8 cellular contexts compared by ENCODE assay signal in genomic region chr19:51703655-51704515, GRCh38. TPM values are rescaled to one million over a fixed set of nuclear protein-coding genes. Genes with fewer than 3 reads are reported as not detected.
DNase-seq lines count a peak whose midpoint lies in the region; ATAC-seq and TF ChIP-seq lines count a peak whose summit lies in the region.

No MANE protein-coding gene starts in this region.

- peak overlapping the region; percentile 73 for H3K27ac ChIP-seq in ACC112 (ENCODE audit: low read depth, low read length)
- H3K27ac ChIP-seq in dorsolateral prefrontal cortex = peak overlapping the region; percentile 63 to 98 (median 95)
- H3K27ac ChIP-seq in lower lobe of right lung = peak overlapping the region; percentile 95

- H3K4me3 Mint-ChIP-seq in activated CD4-positive, alpha-beta memory T cell treated with anti-CD3 and anti-CD28 coated beads for 36 hours = peak overlapping the region; percentile 92

- intact Hi-C loops in activated CD4-positive, alpha-beta memory T cell treated with anti-CD3 and anti-CD28 coated beads for 36 hours (cut with micrococcal nuclease) = loop anchor here (1.0 to 10.0 kb wide), 2 partner anchors 14 to 1491 kb away; partner anchors contain the start of gene ZNF665
- intact Hi-C loops in dorsolateral prefrontal cortex (cut with DNase I) = loop anchor here (1.0 to 5.0 kb wide), 3 partner anchors 13 to 112 kb away; no protein-coding TSS in a partner anchor
- intact Hi-C loops in lower lobe of right lung (cut with DNase I) = no loop called here

- peak overlapping the region; percentile 87 for H3K4me3 ChIP-seq in ACC112 (ENCODE audit: low read depth, low read length)
- peak overlapping the region; percentile 46 to 97 (median 76) for H3K4me3 ChIP-seq in dorsolateral prefrontal cortex
- H3K4me3 ChIP-seq in lower lobe of right lung = peak overlapping the region; percentile 82

- peak; percentile 12 to 74 (median 57) for TF ChIP-seq CTCF in dorsolateral prefrontal cortex (IDR thresholded peaks at IDR 0.05 in 54 of 56, conservative IDR thresholded peaks at IDR 0.05 in 2 of 56; ENCODE audit: low read depth in 1 of 56, partially characterized antibody in 56 of 56)
- TF ChIP-seq CTCF in lower lobe of right lung (IDR thresholded peaks at IDR 0.05) = peak; percentile 58

- CTCF ChIA-PET in activated CD4-positive, alpha-beta memory T cell treated with anti-CD3 and anti-CD28 coated beads for 36 hours (lab: Charles Lee) = interaction anchor here (0.6 to 2.0 kb wide), 7 partner anchors 9 to 1320 kb away, joined by 3 to 14 read pairs (median 4); partner anchors contain the start of gene POLD1

- H3K79me2 ChIP-seq in ACC112 (ENCODE audit: control insufficient read depth, insufficient read depth, low read length, unreplicated experiment) = peaks cover 2% of the 10 kb centered on the region

- no peak overlapping the region for H2AFZ ChIP-seq in ACC112 (ENCODE audit: low read length, unreplicated experiment)

- H3K4me1 Mint-ChIP-seq in activated CD4-positive, alpha-beta memory T cell treated with anti-CD3 and anti-CD28 coated beads for 36 hours (ENCODE audit: low read depth) = peaks cover 32% of the 10 kb centered on the region

- no peaks in the 10 kb centered on the region for H3K9me3 ChIP-seq in lower lobe of right lung

- DNase-seq in NCI-H748 treated with DMSO at 0.1 percent for 48 hours (lab: John Stamatoyannopoulos, UW) (peak; percentile 85), dorsolateral prefrontal cortex (peak; percentile 89 to 96 (median 94)), lower lobe of right lung (peak; percentile 99)
- peak; percentile 97 for DNase-seq in activated CD4-positive, alpha-beta memory T cell treated with anti-CD3 and anti-CD28 coated beads for 36 hours
- peak; percentile 97 to 98 for DNase-seq in stimulated activated CD4-positive, alpha-beta T cell treated with anti-CD3 and anti-CD28 coated beads, Interleukin-4, amount 100 ng/mL, for 48 hours (ENCODE audit: low read depth in 2 of 2)

- H3K36me3 ChIP-seq in ACC112 (ENCODE audit: insufficient read depth, low read length) = peaks cover 22% of the 10 kb centered on the region
- H3K36me3 ChIP-seq in lower lobe of right lung = peaks cover 31% of the 10 kb centered on the region

- H3K27me3 Mint-ChIP-seq in activated CD4-positive, alpha-beta memory T cell treated with anti-CD3 and anti-CD28 coated beads for 36 hours = peaks cover 2% of the 10 kb centered on the region

- POLR2A ChIA-PET in activated CD4-positive, alpha-beta memory T cell treated with anti-CD3 and anti-CD28 coated beads for 36 hours (lab: Charles Lee) = interaction anchor here (0.6 to 1.4 kb wide), 5 partner anchors 13 to 1154 kb away, joined by 3 to 6 read pairs (median 4); partner anchors contain the start of gene ZNF468

- peaks cover 29% of the 10 kb centered on the region for H3K36me3 Mint-ChIP-seq in activated CD4-positive, alpha-beta memory T cell treated with anti-CD3 and anti-CD28 coated beads for 36 hours

- peak; percentile 96 for ATAC-seq in GM18867 (IDR thresholded peaks at IDR 0.05; ENCODE audit: unreplicated experiment)
- ATAC-seq in HG03103 (IDR thresholded peaks at IDR 0.05; ENCODE audit: low read depth, unreplicated experiment) = peak; percentile 91
- peak; percentile 95 to 97 for ATAC-seq in lower lobe of right lung

- H3K27me3 ChIP-seq in ACC112 (ENCODE audit: insufficient read depth, low read length) (no peaks in the 10 kb centered on the region), dorsolateral prefrontal cortex (no peaks in the 10 kb centered on the region), lower lobe of right lung (ENCODE audit: low read depth) (no peaks in the 10 kb centered on the region)

- H3K27ac Mint-ChIP-seq in activated CD4-positive, alpha-beta memory T cell treated with anti-CD3 and anti-CD28 coated beads for 36 hours = peak overlapping the region; percentile 89

- H3K9me3 Mint-ChIP-seq in activated CD4-positive, alpha-beta memory T cell treated with anti-CD3 and anti-CD28 coated beads for 36 hours = no peaks in the 10 kb centered on the region

- H3K4me1 ChIP-seq in ACC112 (ENCODE audit: control insufficient read depth, insufficient read depth, low read length, unreplicated experiment) (no peaks in the 10 kb centered on the region), lower lobe of right lung (peaks cover 29% of the 10 kb centered on the region)

RNA-seq across cellular contexts. Expression of gene SPACA6, which starts 10.8 kb away (rescaled TPM):
- 10 to 100 TPM in 1 of 2 experiments, 1 to 10 TPM in 1; 10.0 to 14.2 TPM for total RNA-seq in activated CD4-positive, alpha-beta memory T cell treated with anti-CD3 and anti-CD28 coated beads for 36 hours
- total RNA-seq in dorsolateral prefrontal cortex = 10 to 100 TPM; 15.5 to 76.0 (median 27.1) TPM
- 19.8 TPM for total RNA-seq in lower lobe of right lung

RNA-seq across cellular contexts. Expression of gene HAS1, which starts 19.9 kb away (rescaled TPM):
- total RNA-seq in activated CD4-positive, alpha-beta memory T cell treated with anti-CD3 and anti-CD28 coated beads for 36 hours = not detected
- total RNA-seq in dorsolateral prefrontal cortex = 1 to 10 TPM; 1.1 to 8.3 (median 4.0) TPM
- total RNA-seq in lower lobe of right lung = not detected

RNA-seq across cellular contexts. Expression of gene FPR1, which starts 47.8 kb away (rescaled TPM):
- not detected for total RNA-seq in activated CD4-positive, alpha-beta memory T cell treated with anti-CD3 and anti-CD28 coated beads for 36 hours
- 10 to 100 TPM in 52 of 120 experiments, 1 to 10 TPM in 68; 1.1 to 63.7 (median 7.9) TPM for total RNA-seq in dorsolateral prefrontal cortex
- 105 TPM for total RNA-seq in lower lobe of right lung

RNA-seq across cellular contexts. Expression of gene FPR2, which starts 57.1 kb away (rescaled TPM):
- total RNA-seq in activated CD4-positive, alpha-beta memory T cell treated with anti-CD3 and anti-CD28 coated beads for 36 hours = not detected
- total RNA-seq in dorsolateral prefrontal cortex = 10 to 100 TPM in 1 of 120 experiments, 1 to 10 TPM in 48, under 1 TPM in 52, not detected in 19; 0.19 to 10.7 (median 0.99) TPM
- total RNA-seq in lower lobe of right lung = 29.4 TPM

RNA-seq across cellular contexts. Expression of gene SIGLEC14, which starts 57.3 kb away (rescaled TPM):
- not detected for total RNA-seq in activated CD4-positive, alpha-beta memory T cell treated with anti-CD3 and anti-CD28 coated beads for 36 hours
- total RNA-seq in dorsolateral prefrontal cortex (10 to 100 TPM in 2 of 120 experiments, 1 to 10 TPM in 103, under 1 TPM in 11, not detected in 4; 0.33 to 13.4 (median 3.2) TPM), lower lobe of right lung (20.3 TPM)

Comparison
In these comparisons a context has a peak if more than half of its experiments do, and no peak if none do; other contexts are left out.
1. Peak in every context shown above with its lines: DNase-seq, ATAC-seq, H3K4me3 ChIP-seq and H3K27ac ChIP-seq.